ENCODE assay signal across 10 cellular contexts in the genomic region with DNA sequence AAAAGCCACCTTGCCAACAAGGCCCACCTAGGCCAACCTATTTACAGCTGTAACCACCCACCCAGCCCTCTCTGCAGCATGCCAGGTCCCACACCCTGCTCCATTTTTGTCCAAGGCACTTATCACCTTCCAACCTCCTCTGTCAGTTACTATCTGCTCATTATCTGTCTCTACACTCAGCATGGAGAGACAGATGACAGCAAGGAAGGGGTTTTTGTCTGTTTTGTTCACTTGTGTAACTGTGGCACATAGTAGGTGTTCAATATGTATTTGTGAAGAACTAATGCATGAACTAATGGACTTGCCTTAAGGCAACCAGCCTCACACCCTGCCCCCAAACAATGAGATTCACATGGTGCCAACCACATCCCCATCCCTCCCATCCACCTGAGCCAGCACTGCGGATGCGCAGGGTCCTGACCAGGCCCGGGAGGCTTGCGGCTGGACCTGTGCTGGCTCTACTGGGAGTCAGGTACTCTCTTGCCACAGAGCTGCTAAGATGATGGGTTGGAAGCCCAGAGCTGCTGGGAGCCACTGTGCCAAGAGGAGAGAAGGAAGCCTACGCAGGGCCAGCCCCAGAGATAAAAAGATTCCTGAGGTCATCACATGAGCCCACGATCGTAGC. TPM values are rescaled to one million over a fixed set of nuclear protein-coding genes. Genes with fewer than 3 reads are reported as not detected.
A peak's percentile ranks its signal among the peaks of the same experiment; 100 is the strongest.
DNase-seq lines count a peak whose midpoint lies in the region; ATAC-seq and TF ChIP-seq lines count a peak whose summit lies in the region.
"Had no signal": no experiment of that assay in that cellular context is flagged by ENCODE, and none has a peak within 500 bp of the region (broad histone marks: within the 10 kb centered on the region; RNA-seq: fewer than 3 reads in every experiment).

No MANE protein-coding gene starts in this region.

- no peak overlapping the region for H4K8ac ChIP-seq in trophoblast cell (ENCODE audit: low read depth, low read length)

- BruUV-seq in mammary epithelial cell (replicated peaks; lab: Mats Ljungman, UMichigan) = TSS peak; percentile 21

- intact Hi-C loops in mammary epithelial cell (cut with micrococcal nuclease) = no loop called here
- intact Hi-C loops in uterus (cut with DNase I; ENCODE audit: low total_unique reads) = no loop called here

- H3K4me3 Mint-ChIP-seq in CD8-positive, alpha-beta memory T cell = peak overlapping the region; percentile 77 to 92 (median 86)
- H3K4me3 Mint-ChIP-seq in IgD-negative memory B cell = peak overlapping the region; percentile 80 to 92 (median 84)

- no peak overlapping the region for H2AK5ac ChIP-seq in trophoblast cell (ENCODE audit: low read length)

- H4K20me1 ChIP-seq in mammary epithelial cell (ENCODE audit: insufficient read depth, low read length) = no peaks in the 10 kb centered on the region

- H3K27me3 ChIP-seq in CD8-positive, alpha-beta memory T cell (ENCODE audit: insufficient read depth, low read length, poor library complexity, severe bottlenecking) = no peaks in the 10 kb centered on the region
- H3K27me3 ChIP-seq in mammary epithelial cell (ENCODE audit: insufficient read depth, low read length) = no peaks in the 10 kb centered on the region
- no peaks in the 10 kb centered on the region for H3K27me3 ChIP-seq in trophoblast cell (ENCODE audit: insufficient read depth, low read length)
- no peaks in the 10 kb centered on the region for H3K27me3 ChIP-seq in uterus

- no peak overlapping the region for H2BK12ac ChIP-seq in trophoblast cell (ENCODE audit: low read length)

- peaks cover 0 to 1% of the 10 kb centered on the region in 2 donors for H3K27me3 Mint-ChIP-seq in CD8-positive, alpha-beta memory T cell
- peaks cover 1% of the 10 kb centered on the region for H3K27me3 Mint-ChIP-seq in IgD-negative memory B cell

- H3K9ac ChIP-seq in mammary epithelial cell (ENCODE audit: insufficient read depth, low read length) = no peak overlapping the region
- no peak overlapping the region for H3K9ac ChIP-seq in trophoblast cell (ENCODE audit: low read length)

- H4K12ac ChIP-seq in trophoblast cell (ENCODE audit: low read depth, low read length) = no peak overlapping the region

- ATAC-seq in GM18519 (IDR thresholded peaks at IDR 0.05; ENCODE audit: low FRiP score, unreplicated experiment) = no peak

- no peaks in the 10 kb centered on the region for H3K9me3 Mint-ChIP-seq in CD8-positive, alpha-beta memory T cell
- H3K9me3 Mint-ChIP-seq in IgD-negative memory B cell = no peaks in the 10 kb centered on the region

- no peaks in the 10 kb centered on the region for H3K9me3 ChIP-seq in CD8-positive, alpha-beta memory T cell (ENCODE audit: low read length)
- H3K9me3 ChIP-seq in mammary epithelial cell (replicated peaks; ENCODE audit: insufficient read depth, low read length) (no peaks in the 10 kb centered on the region), trophoblast cell (ENCODE audit: insufficient read depth, low read depth, low read length) (no peaks in the 10 kb centered on the region), uterus (no peaks in the 10 kb centered on the region)

- H3K4ac ChIP-seq in trophoblast cell (ENCODE audit: low read depth, low read length) = no peak overlapping the region

- H3K36me3 ChIP-seq in CD8-positive, alpha-beta memory T cell (ENCODE audit: insufficient read depth, low read length) = peaks cover 31% of the 10 kb centered on the region
- H3K36me3 ChIP-seq in mammary epithelial cell (ENCODE audit: insufficient read depth, low read length) (peaks cover 18% of the 10 kb centered on the region), trophoblast cell (ENCODE audit: control insufficient read depth in 1 of 2, insufficient read depth in 2 of 2, low read length in 2 of 2) (peaks cover 52 to 76% of the 10 kb centered on the region in 2 experiments), uterus (no peaks in the 10 kb centered on the region)

- CTCF ChIA-PET in CD8-positive, alpha-beta memory T cell (lab: Charles Lee) = interaction anchor here (1.0 to 2.3 kb wide), 8 partner anchors 15 to 122 kb away, joined by 3 to 13 read pairs (median 4); a partner anchor contains a TSS
- CTCF ChIA-PET in mammary epithelial cell (lab: Charles Lee; ENCODE audit: low non-redundant PET) = no interaction called here

- H2AFZ ChIP-seq in mammary epithelial cell (ENCODE audit: low read depth, low read length) = peak overlapping the region; percentile 59
- H2AFZ ChIP-seq in trophoblast cell (ENCODE audit: insufficient read depth, low read length, poor library complexity) = no peak overlapping the region

- no peak for TF ChIP-seq CTCF in mammary epithelial cell (conservative IDR thresholded peaks at IDR 0.05 in 1 of 2, IDR thresholded peaks at IDR 0.05 in 1 of 2; ENCODE audit: extremely low read depth in 1 of 2, insufficient read depth in 1 of 2, low read depth in 1 of 2, low read length in 2 of 2)
- no peak for TF ChIP-seq CTCF in uterus (IDR thresholded peaks at IDR 0.05)

- H3K23ac ChIP-seq in trophoblast cell (ENCODE audit: low read length) = no peak overlapping the region

- no peak overlapping the region for H3K14ac ChIP-seq in trophoblast cell (ENCODE audit: low read length)

- no peak for TF ChIP-seq POLR2A in uterus (IDR thresholded peaks at IDR 0.05)

- DNase-seq in CD8-positive, alpha-beta memory T cell = peak in 1 of 5 donors; percentile 23
- DNase-seq in mammary epithelial cell = no peak
- no peak for DNase-seq in trophoblast cell
- DNase-seq in NCI-H2107 treated with DMSO at 0.1 percent for 48 hours (lab: John Stamatoyannopoulos, UW; ENCODE audit: unreplicated experiment) = no peak
- no peak for DNase-seq in uterus
- no peak for DNase-seq in kidney glomerular epithelial cell (lab: John Stamatoyannopoulos, UW)
- DNase-seq: NCI-H2107 had no signal

- H3K79me1 ChIP-seq in trophoblast cell (ENCODE audit: low read length) = no peaks in the 10 kb centered on the region

- H3K4me2 ChIP-seq in mammary epithelial cell (ENCODE audit: insufficient read depth, low read depth, low read length) = peak overlapping the region; percentile 72
- no peak overlapping the region for H3K4me2 ChIP-seq in trophoblast cell (ENCODE audit: low read length)

- peaks cover 84 to 92% (median 89%) of the 10 kb centered on the region in 3 donors for H3K4me1 Mint-ChIP-seq in CD8-positive, alpha-beta memory T cell
- H3K4me1 Mint-ChIP-seq in IgD-negative memory B cell = peaks cover 44 to 69% (median 63%) of the 10 kb centered on the region in 3 donors

- whole genome bisulfite sequencing in mammary epithelial cell (ENCODE audit: low coverage, missing lambda C conversion rate) = 95% methylated on average over 7 of the region's 7 CpGs
- WGBS in trophoblast cell (ENCODE audit: extremely low coverage, insufficient coverage, insufficient read length) = no CpG with 5 or more reads among the region's 7 CpGs

- dilution Hi-C loops in mammary epithelial cell (cut with HindIII; ENCODE audit: low sequenced_read_pairs) = no loop called here

- in situ Hi-C loops in mammary epithelial cell (cut with MboI; ENCODE audit: low sequenced_read_pairs in 2 of 2) = no loop called here

- POLR2A ChIA-PET in CD8-positive, alpha-beta memory T cell (lab: Charles Lee) = interaction anchor here (0.9 to 2.3 kb wide), 7 partner anchors 15 to 70 kb away, joined by 5 to 11 read pairs (median 6); a partner anchor contains a TSS

- H3K27ac Mint-ChIP-seq in CD8-positive, alpha-beta memory T cell = peak overlapping the region; percentile 85 to 98 (median 97)
- H3K27ac Mint-ChIP-seq in IgD-negative memory B cell = peak overlapping the region; percentile 97 to 98 (median 98)

- H3K27ac ChIP-seq in CD8-positive, alpha-beta memory T cell (ENCODE audit: low read depth, low read length) = peak overlapping the region; percentile 88
- H3K27ac ChIP-seq in mammary epithelial cell (ENCODE audit: insufficient read depth, low read depth, low read length) (peak overlapping the region; percentile 3), trophoblast cell (ENCODE audit: low read depth, low read length) (no peak overlapping the region), uterus (no peak overlapping the region)
- H3K27ac ChIP-seq: VCaP had no signal

- H3K18ac ChIP-seq in trophoblast cell (ENCODE audit: low read length) = peak overlapping the region; percentile 34

- peaks cover 8 to 77% (median 11%) of the 10 kb centered on the region in 3 donors for H3K36me3 Mint-ChIP-seq in CD8-positive, alpha-beta memory T cell
- peaks cover 4% of the 10 kb centered on the region for H3K36me3 Mint-ChIP-seq in IgD-negative memory B cell

- H3K79me2 ChIP-seq in mammary epithelial cell (ENCODE audit: insufficient read depth, low read length) (peaks cover 41% of the 10 kb centered on the region), trophoblast cell (ENCODE audit: control insufficient read depth, insufficient read depth, low read length, poor library complexity) (no peaks in the 10 kb centered on the region)

- H3K4me1 ChIP-seq in CD8-positive, alpha-beta memory T cell (ENCODE audit: insufficient read depth, low read length) = peaks cover 96% of the 10 kb centered on the region
- H3K4me1 ChIP-seq in mammary epithelial cell (ENCODE audit: insufficient read depth, low read length) (peaks cover 29% of the 10 kb centered on the region), trophoblast cell (ENCODE audit: control insufficient read depth in 1 of 2, insufficient read depth in 2 of 2, low read length in 2 of 2) (peaks cover 0 to 4% of the 10 kb centered on the region in 2 experiments), uterus (no peaks in the 10 kb centered on the region)

- peak overlapping the region; percentile 61 for H3K4me3 ChIP-seq in CD8-positive, alpha-beta memory T cell (ENCODE audit: low read length)
- H3K4me3 ChIP-seq in mammary epithelial cell (replicated peaks in 1 of 3; ENCODE audit: insufficient read depth in 1 of 3, low read depth in 2 of 3, low read length in 3 of 3) (no peak overlapping the region), trophoblast cell (ENCODE audit: low read depth, low read length) (no peak overlapping the region), uterus (no peak overlapping the region)

- no peak overlapping the region for H4K91ac ChIP-seq in trophoblast cell (ENCODE audit: low read depth, low read length)

- H2BK5ac ChIP-seq in trophoblast cell (ENCODE audit: low read depth, low read length, poor library complexity) = no peak overlapping the region

- H2BK120ac ChIP-seq in trophoblast cell (ENCODE audit: insufficient read depth, low read length, poor library complexity) = no peak overlapping the region

RNA-seq across cellular contexts. Expression of a gene that starts 17.2 kb away (rescaled TPM):
- total RNA-seq in CD8-positive, alpha-beta memory T cell = 10 to 100 TPM; 30.0 to 32.7 TPM
- polyA plus RNA-seq in CD8-positive, alpha-beta memory T cell = 163 TPM
- polyA plus RNA-seq in IgD-negative memory B cell = 159 TPM
- 10 to 100 TPM; 17.3 to 32.3 TPM for total RNA-seq in mammary epithelial cell
- 31.8 TPM for polyA plus RNA-seq in mammary epithelial cell
- 13.2 TPM for polyA minus RNA-seq in mammary epithelial cell
- polyA plus RNA-seq in trophoblast cell (2013) = 44.2 and 47.8 TPM in 2 replicates
- 100 to 1,000 TPM in 1 of 4 donors, 10 to 100 TPM in 2, 1 to 10 TPM in 1; 8.2 to 127 (median 23.0) TPM for total RNA-seq in uterus

RNA-seq across cellular contexts. Expression of a gene that starts 19.9 kb away (rescaled TPM):
- total RNA-seq in CD8-positive, alpha-beta memory T cell = 10 to 100 TPM; 18.4 to 20.5 TPM
- polyA plus RNA-seq in CD8-positive, alpha-beta memory T cell = 9.0 TPM
- polyA plus RNA-seq in IgD-negative memory B cell (8.0 TPM), mammary epithelial cell (8.6 TPM)
- total RNA-seq in mammary epithelial cell (10 to 100 TPM; 11.2 to 15.8 TPM), uterus (10 to 100 TPM in 2 of 4 donors, 1 to 10 TPM in 2; 1.0 to 20.6 (median 8.4) TPM)
- 22.8 TPM for polyA minus RNA-seq in mammary epithelial cell
- 6.7 and 6.9 TPM in 2 replicates for polyA plus RNA-seq in trophoblast cell (2013)

RNA-seq across cellular contexts. Expression of a gene that starts 42.2 kb away (rescaled TPM):
- 10 to 100 TPM; 52.9 to 53.5 TPM for total RNA-seq in CD8-positive, alpha-beta memory T cell
- polyA plus RNA-seq in CD8-positive, alpha-beta memory T cell = 23.8 TPM
- 24.5 TPM for polyA plus RNA-seq in IgD-negative memory B cell
- 10 to 100 TPM; 29.3 to 61.9 TPM for total RNA-seq in mammary epithelial cell
- polyA plus RNA-seq in mammary epithelial cell = 42.9 TPM
- 52.4 TPM for polyA minus RNA-seq in mammary epithelial cell
- 77.6 and 78.9 TPM in 2 replicates for polyA plus RNA-seq in trophoblast cell (2013)
- total RNA-seq in uterus = 10 to 100 TPM in 3 of 4 donors, 1 to 10 TPM in 1; 3.5 to 44.3 (median 34.4) TPM

RNA-seq across cellular contexts. Expression of a gene that starts 54.7 kb away (rescaled TPM):
- total RNA-seq in CD8-positive, alpha-beta memory T cell = 10 to 100 TPM; 58.7 to 64.7 TPM
- 5.1 TPM for polyA plus RNA-seq in CD8-positive, alpha-beta memory T cell
- polyA plus RNA-seq in IgD-negative memory B cell = 6.7 TPM
- 100 to 1,000 TPM; 101 to 139 TPM for total RNA-seq in mammary epithelial cell
- polyA plus RNA-seq in mammary epithelial cell = 86.1 TPM
- polyA minus RNA-seq in mammary epithelial cell = 36.6 TPM
- 49.3 and 50.2 TPM in 2 replicates for polyA plus RNA-seq in trophoblast cell (2013)
- total RNA-seq in uterus = 100 to 1,000 TPM in 1 of 4 donors, 10 to 100 TPM in 3; 14.1 to 141 (median 42.9) TPM

Comparison
In these comparisons a context has a peak if more than half of its experiments do, and no peak if none do; other contexts are left out.
1. H3K27ac ChIP-seq: peak in CD8-positive, alpha-beta memory T cell (single experiment) and mammary epithelial cell (single experiment); none in trophoblast cell (single experiment) and uterus (0 of 2).